In genomic region chr3:187165144-187165543, GRCh38 we compare ENCODE assay signal across 8 cellular contexts. TPM values are rescaled to one million over a fixed set of nuclear protein-coding genes. Genes with fewer than 3 reads are reported as not detected.
A peak's percentile ranks its signal among the peaks of the same experiment; 100 is the strongest.
DNase-seq lines count a peak whose midpoint lies in the region; TF ChIP-seq lines count a peak whose summit lies in the region.
"Had no signal": no experiment of that assay in that cellular context is flagged by ENCODE, and none has a peak within 500 bp of the region (broad histone marks: within the 10 kb centered on the region; RNA-seq: fewer than 3 reads in every experiment).

No MANE protein-coding gene starts in this region.

- H3K9ac ChIP-seq in MM.1S (ENCODE audit: low read length) (no peak overlapping the region), iPS-15b (ENCODE audit: low read depth, low read length) (no peak overlapping the region)

- DNase-seq in GM06990 (ENCODE audit: extremely low read depth, insufficient read length) = no peak
- DNase-seq in MM.1S = peak; percentile 85
- DNase-seq in PC-9 = peak; percentile 71 to 91
- peak; percentile 64 for DNase-seq in astrocyte of the spinal cord (ENCODE audit: low read depth, low spot score)
- peak; percentile 13 to 14 for DNase-seq in stimulated activated CD4-positive, alpha-beta T cell treated with anti-CD3 and anti-CD28 coated beads, Interleukin-2, amount 100 ng/mL, for 48 hours
- no peak for DNase-seq in cortex of kidney (lab: John Stamatoyannopoulos, UW)

- POLR2A ChIA-PET in PC-9 (lab: Charles Lee; ENCODE audit: unreplicated experiment) = interaction anchor here (0.6 to 1.3 kb wide), 6 partner anchors 17 to 404 kb away, joined by 4 to 17 read pairs (median 11); no protein-coding TSS in a partner anchor

- peak; percentile 46 for TF ChIP-seq CTCF in GM06990 (IDR thresholded peaks at IDR 0.05; ENCODE audit: insufficient read depth, low read length, poor library complexity, severe bottlenecking)
- TF ChIP-seq CTCF in MM.1S (IDR thresholded peaks at IDR 0.05; ENCODE audit: low read length) = peak; percentile 85
- TF ChIP-seq CTCF in PC-9 (conservative IDR thresholded peaks at IDR 0.05) = peak; percentile 94
- peak; percentile 68 for TF ChIP-seq CTCF in astrocyte of the spinal cord (IDR thresholded peaks at IDR 0.05; ENCODE audit: low read depth, low read length)

- in situ Hi-C loops in astrocyte of the spinal cord (cut with HindIII; ENCODE audit: low sequenced_read_pairs) = no loop called here

- no peaks in the 10 kb centered on the region for H3K9me3 ChIP-seq in MM.1S (replicated peaks; ENCODE audit: insufficient read depth, low read length)
- H3K9me3 ChIP-seq in PC-9 (ENCODE audit: insufficient read depth, low read depth) = no peaks in the 10 kb centered on the region; the same call in 1 of the 2 replicates
- H3K9me3 ChIP-seq in iPS-15b (ENCODE audit: control insufficient read depth, insufficient read depth, low read length) = no peaks in the 10 kb centered on the region

- H2AFZ ChIP-seq in MM.1S (ENCODE audit: low read length) (no peak overlapping the region), PC-9 (no peak overlapping the region)

- H3K27me3 ChIP-seq in GM06990 (replicated peaks; ENCODE audit: control insufficient read depth, insufficient read depth, low read length) (no peaks in the 10 kb centered on the region; the same call in 1 of the 2 replicates), MM.1S (replicated peaks; ENCODE audit: insufficient read depth, low read length) (no peaks in the 10 kb centered on the region), PC-9 (ENCODE audit: insufficient read depth, low read depth) (no peaks in the 10 kb centered on the region), iPS-15b (ENCODE audit: control insufficient read depth, insufficient read depth, low read length) (no peaks in the 10 kb centered on the region)

- intact Hi-C loops in PC-9 (cut with micrococcal nuclease; ENCODE audit: unreplicated experiment) = loop anchor here (1.0 to 10.0 kb wide), 7 partner anchors 22 to 316 kb away; partner anchors contain the start of genes MASP1, RPL39L and ST6GAL1

- peaks cover 6% of the 10 kb centered on the region; the same call in 1 of the 2 replicates for H3K4me1 ChIP-seq in MM.1S (ENCODE audit: low read length)
- peaks cover 25% of the 10 kb centered on the region for H3K4me1 ChIP-seq in PC-9 (replicated peaks; ENCODE audit: insufficient read depth)
- H3K4me1 ChIP-seq in iPS-15b (ENCODE audit: control insufficient read depth, insufficient read depth, low read length) = peaks cover 39% of the 10 kb centered on the region

- H3K36me3 ChIP-seq in GM06990 (ENCODE audit: control insufficient read depth, insufficient read depth, low read length) (no peaks in the 10 kb centered on the region), MM.1S (replicated peaks; ENCODE audit: insufficient read depth, low read length) (no peaks in the 10 kb centered on the region), PC-9 (ENCODE audit: low read depth) (no peaks in the 10 kb centered on the region), iPS-15b (ENCODE audit: control insufficient read depth, insufficient read depth, low read length) (no peaks in the 10 kb centered on the region)

- H3K27ac ChIP-seq in MM.1S (ENCODE audit: low read length) (no peak overlapping the region), PC-9 (no peak overlapping the region)

- H3K9me2 ChIP-seq in MM.1S (replicated peaks; ENCODE audit: insufficient read depth, low read length) (no peaks in the 10 kb centered on the region), PC-9 (ENCODE audit: insufficient read depth) (no peaks in the 10 kb centered on the region)

- H4K20me1 ChIP-seq in MM.1S (ENCODE audit: insufficient read depth, low read length) (no peaks in the 10 kb centered on the region), PC-9 (ENCODE audit: insufficient read depth) (no peaks in the 10 kb centered on the region)

- no peaks in the 10 kb centered on the region for H3K79me2 ChIP-seq in MM.1S (ENCODE audit: low read length)
- H3K79me2 ChIP-seq in PC-9 (ENCODE audit: low read depth) = no peaks in the 10 kb centered on the region

- H3F3A ChIP-seq in MM.1S (ENCODE audit: insufficient read depth, low read length) (no peaks in the 10 kb centered on the region), PC-9 (ENCODE audit: insufficient read depth, low read depth) (peaks cover 13% of the 10 kb centered on the region; the same call in 1 of the 2 replicates)

- CTCF ChIA-PET in PC-9 (lab: Charles Lee) = interaction anchor here (0.5 to 2.4 kb wide), 41 partner anchors 9 to 1722 kb away, joined by 3 to 29 read pairs (median 5); partner anchors contain the start of genes IGF2BP2 and RPL39L

- H3K4me3 ChIP-seq in GM06990 (replicated peaks; ENCODE audit: low read depth, low read length) (no peak overlapping the region), MM.1S (ENCODE audit: low read length) (no peak overlapping the region), PC-9 (no peak overlapping the region), astrocyte of the spinal cord (ENCODE audit: low read depth, low read length) (no peak overlapping the region), iPS-15b (ENCODE audit: low read depth, low read length) (peak overlapping the region; percentile 11)

- no TSS peak for BruUV-seq in PC-9 (replicated peaks; lab: Mats Ljungman, UMichigan)

- H3K4me2 ChIP-seq in MM.1S (ENCODE audit: low read depth, low read length) (no peak overlapping the region), PC-9 (peak overlapping the region; percentile 32)

RNA-seq across cellular contexts. Expression of gene RPL39L, which starts 25.8 kb away (rescaled TPM):
- 73.9 and 81.3 TPM in 2 replicates for total RNA-seq in PC-9 (2021)

RNA-seq across cellular contexts. Expression of gene RTP1, which starts 32.1 kb away (rescaled TPM):
- total RNA-seq in PC-9 (2021) = not detected in 2 replicates
- total RNA-seq: urinary bladder had no signal

Comparison
In these comparisons a context has a peak if more than half of its experiments do, and no peak if none do; other contexts are left out.
1. DNase-seq: peak in MM.1S (single experiment), PC-9 (2 of 2), astrocyte of the spinal cord (single experiment) and stimulated activated CD4-positive, alpha-beta T cell treated with anti-CD3 and anti-CD28 coated beads, Interleukin-2, amount 100 ng/mL, for 48 hours (2 of 2); none in GM06990 (single experiment) and cortex of kidney (single experiment).
2. Peak in every context shown above with its lines, with median percentiles within 50 percentile points of each other: CTCF ChIP-seq.